In the genomic region with DNA sequence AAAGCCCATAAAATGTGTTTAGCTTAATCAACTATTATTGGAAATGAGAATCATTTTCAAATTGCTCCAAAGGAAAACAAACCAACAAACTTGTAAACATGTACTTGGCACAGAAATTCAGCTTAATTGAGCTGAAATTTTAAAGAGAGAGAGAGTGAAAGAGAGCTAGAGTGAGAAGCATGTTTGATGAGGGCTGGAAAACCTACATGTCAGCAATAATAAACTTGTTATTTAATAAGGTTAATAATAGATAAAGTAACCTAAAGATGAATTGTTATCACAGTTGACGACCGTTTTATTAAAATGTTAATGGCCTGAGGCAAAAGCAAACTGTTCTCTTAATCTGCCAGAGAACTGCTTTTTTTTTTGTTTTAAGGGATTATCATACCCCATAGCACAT, we compare ENCODE assay signal across 1 cellular context.
A peak's percentile ranks its signal among the peaks of the same experiment; 100 is the strongest.
TF ChIP-seq lines count a peak whose summit lies in the region.

No MANE protein-coding gene starts in this region.

TF ChIP-seq in HepG2, 621 proteins besides CTCF, POLR2A, EP300 and RAD21 (continued from another document):
- TF ChIP-seq ZNF121 (CRISPR knock-in tag; IDR thresholded peaks at IDR 0.05): no peak
- TF ChIP-seq MAFK (conservative IDR thresholded peaks at IDR 0.05 in 1 of 2, IDR thresholded peaks at IDR 0.05 in 1 of 2; ENCODE audit: low read length in 2 of 2): peak; percentile 59 to 79
- no peak for TF ChIP-seq MXD4 (CRISPR knock-in tag; IDR thresholded peaks at IDR 0.05)
- TF ChIP-seq, protein P1, sequence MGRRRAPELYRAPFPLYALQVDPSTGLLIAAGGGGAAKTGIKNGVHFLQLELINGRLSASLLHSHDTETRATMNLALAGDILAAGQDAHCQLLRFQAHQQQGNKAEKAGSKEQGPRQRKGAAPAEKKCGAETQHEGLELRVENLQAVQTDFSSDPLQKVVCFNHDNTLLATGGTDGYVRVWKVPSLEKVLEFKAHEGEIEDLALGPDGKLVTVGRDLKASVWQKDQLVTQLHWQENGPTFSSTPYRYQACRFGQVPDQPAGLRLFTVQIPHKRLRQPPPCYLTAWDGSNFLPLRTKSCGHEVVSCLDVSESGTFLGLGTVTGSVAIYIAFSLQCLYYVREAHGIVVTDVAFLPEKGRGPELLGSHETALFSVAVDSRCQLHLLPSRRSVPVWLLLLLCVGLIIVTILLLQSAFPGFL (CRISPR knock-in tag; IDR thresholded peaks at IDR 0.05): no peak
TF ChIP-seq in HepG2: peak in this region for 2.
